ENCODE assay signal across 22 cellular contexts in the genomic region with DNA sequence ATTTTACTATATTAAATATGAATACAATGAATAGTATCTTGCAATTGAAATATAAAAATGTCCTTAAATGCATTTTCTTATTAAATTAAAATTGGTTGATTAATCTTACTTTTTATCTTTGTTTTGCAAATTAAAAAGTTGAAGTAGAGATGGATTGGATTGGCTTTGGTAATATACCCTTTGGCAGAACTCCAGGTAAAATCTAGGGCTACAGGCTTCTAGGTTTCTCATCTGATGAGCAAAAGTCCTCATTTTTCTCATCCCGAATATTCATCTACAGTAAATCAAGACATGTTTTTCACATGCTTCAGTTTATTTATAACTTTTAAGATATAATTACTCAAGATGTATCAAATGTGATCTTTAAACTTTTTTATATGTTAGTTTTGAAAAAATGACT. TPM values are rescaled to one million over a fixed set of nuclear protein-coding genes. Genes with fewer than 3 reads are reported as not detected.
"Had no signal": no experiment of that assay in that cellular context is flagged by ENCODE, and none has a peak within 500 bp of the region (broad histone marks: within the 10 kb centered on the region; RNA-seq: fewer than 3 reads in every experiment).

No MANE protein-coding gene starts in this region.

- H3K4me3 ChIP-seq: MG63, SJSA1, SK-N-MC had no signal

- ATAC-seq: HepG2 had no signal

- H3K4me1 ChIP-seq: SJSA1 had no signal

- H3K36me3 ChIP-seq: MG63, SJSA1 had no signal

- FAIRE-seq: HepG2, RCC 7860 had no signal

- H3K9me3 ChIP-seq: MG63, SJSA1 had no signal

- DNase-seq: IMR-90, Karpas-422, KG1, MG63, NCI-H1092, NCI-H1436 treated with DMSO at 0.1 percent for 48 hours, NCI-H1694, NCI-H187 treated with DMSO at 0.1 percent for 48 hours, NCI-H2029 treated with DMSO at 0.1 percent for 48 hours, NCI-H2171 treated with DMSO at 0.1 percent for 48 hours, NCI-H345, NCI-H446 treated with DMSO at 0.1 percent for 48 hours, NCI-H510A treated with DMSO at 0.1 percent for 48 hours, NCI-H526, NCI-H82, Right ventricle myocardium superior, RPMI8226, SIG-M5 had no signal

RNA-seq across cellular contexts. Expression of a gene that starts 2.2 kb away (rescaled TPM):
- total RNA-seq: HepG2 had no signal
- polyA plus RNA-seq: HepG2 had no signal
